Comparison of ENCODE assay signal across 8 cellular contexts in the genomic region with DNA sequence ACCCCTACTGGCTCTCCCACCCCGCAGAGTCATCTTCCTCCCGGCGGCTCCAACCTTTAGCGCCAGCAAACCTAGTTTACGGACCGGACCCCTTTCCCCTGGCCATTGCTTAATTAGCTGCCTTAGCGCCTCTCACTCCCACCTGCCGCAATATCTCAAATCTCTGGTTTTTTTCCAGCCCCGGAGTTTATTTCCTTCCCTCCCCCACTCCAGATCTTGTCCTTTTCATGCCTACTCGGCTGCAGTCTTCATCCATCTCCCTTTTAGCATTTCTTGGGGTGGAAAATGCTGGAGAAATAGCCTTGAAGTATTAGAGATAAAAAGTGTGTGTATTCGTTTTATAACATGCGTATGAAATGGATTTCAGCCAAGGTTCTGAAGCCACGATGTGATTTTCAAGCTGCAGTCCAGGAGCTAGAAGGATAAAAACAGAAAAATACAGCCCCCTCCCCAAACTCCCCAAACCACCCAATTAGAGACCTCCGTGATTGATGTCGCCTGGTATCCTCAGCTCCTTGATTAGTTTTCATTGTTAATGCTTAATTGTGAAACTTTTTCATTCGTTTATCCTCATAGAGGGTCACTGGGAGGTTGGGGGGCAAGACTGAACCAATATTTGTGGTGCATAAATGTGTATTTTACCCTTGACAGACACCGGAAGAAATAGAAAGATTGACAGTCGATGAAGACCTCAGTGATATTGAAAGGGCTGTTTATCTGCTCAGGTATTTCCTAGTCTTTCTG. TPM values are rescaled to one million over a fixed set of nuclear protein-coding genes. Genes with fewer than 3 reads are reported as not detected.
DNase-seq lines count a peak whose midpoint lies in the region; ATAC-seq and TF ChIP-seq lines count a peak whose summit lies in the region.

No MANE protein-coding gene starts in this region.

- ATAC-seq in heart right ventricle = no peak
- ATAC-seq in Right ventricle myocardium superior (ENCODE audit: poor library complexity) = no peak
- ATAC-seq in lower lobe of right lung = no peak

- H3K4me1 ChIP-seq in heart right ventricle (peaks cover 6 to 24% (median 20%) of the 10 kb centered on the region in 9 donors), lower lobe of right lung (peaks cover 19% of the 10 kb centered on the region), vagina (peaks cover 22% of the 10 kb centered on the region)

- in situ Hi-C loops in astrocyte of the cerebellum (cut with HindIII; ENCODE audit: low sequenced_read_pairs) = loop anchor here (5.0 kb wide), 1 partner anchor 53 kb away; no protein-coding TSS in a partner anchor
- in situ Hi-C loops in brain microvascular endothelial cell (cut with HindIII; ENCODE audit: low pct_ligation_motif_present, low sequenced_read_pairs) = no loop called here

- H3K4me3 ChIP-seq in heart right ventricle (peak overlapping the region in 9 of 10 donors; percentile 8 to 76 (median 62)), astrocyte of the cerebellum (ENCODE audit: low read depth, low read length) (peak overlapping the region; percentile 60), lower lobe of right lung (peak overlapping the region; percentile 75), vagina (peak overlapping the region; percentile 72 to 76), brain microvascular endothelial cell (ENCODE audit: low read depth, low read length) (no peak overlapping the region)

- no peak for DNase-seq in heart right ventricle
- no peak for DNase-seq in Right ventricle myocardium superior
- DNase-seq in astrocyte of the cerebellum (ENCODE audit: low read depth) = no peak
- no peak for DNase-seq in lower lobe of right lung
- no peak for DNase-seq in vagina (ENCODE audit: extremely low spot score in 2 of 2)
- DNase-seq in brain microvascular endothelial cell = no peak
- no peak for DNase-seq in T1000 (lab: John Stamatoyannopoulos, UW)
- no peak for DNase-seq in GDM1 (lab: John Stamatoyannopoulos, UW)

- WGBS in heart right ventricle, 2 donors = 15% methylated on average over 18 of the region's 18 CpGs

- H3K27me3 ChIP-seq in heart right ventricle (peaks cover 2 to 80% (median 45%) of the 10 kb centered on the region in 7 donors), lower lobe of right lung (ENCODE audit: low read depth) (peaks cover 49% of the 10 kb centered on the region), vagina (no peaks in the 10 kb centered on the region), brain microvascular endothelial cell (replicated peaks) (peaks cover 34% of the 10 kb centered on the region)

- TF ChIP-seq POLR2A in vagina (IDR thresholded peaks at IDR 0.05) = no peak

- H3K36me3 ChIP-seq in heart right ventricle = no peaks in the 10 kb centered on the region
- no peaks in the 10 kb centered on the region for H3K36me3 ChIP-seq in lower lobe of right lung
- no peaks in the 10 kb centered on the region for H3K36me3 ChIP-seq in vagina
- H3K36me3 ChIP-seq in brain microvascular endothelial cell (replicated peaks) = no peaks in the 10 kb centered on the region

- H3K27ac ChIP-seq in heart right ventricle = no peak overlapping the region
- H3K27ac ChIP-seq in lower lobe of right lung = no peak overlapping the region
- H3K27ac ChIP-seq in vagina = peak overlapping the region; percentile 72
- H3K27ac ChIP-seq in brain microvascular endothelial cell = no peak overlapping the region

- intact Hi-C loops in heart right ventricle (cut with DNase I) (loop anchor here in 6 of 10 donors (2.0 to 5.0 kb wide), 4 partner anchors 38 to 138 kb away; partner anchors contain the start of gene IFI27L2 (in 1 of the 6)), Right ventricle myocardium superior (cut with DNase I) (loop anchor here (5.0 kb wide), 1 partner anchor 133 kb away; no protein-coding TSS in a partner anchor), lower lobe of right lung (cut with DNase I) (no loop called here), vagina (cut with DNase I) (no loop called here)

- H3K9me3 ChIP-seq in heart right ventricle = no peaks in the 10 kb centered on the region
- H3K9me3 ChIP-seq in lower lobe of right lung = no peaks in the 10 kb centered on the region
- no peaks in the 10 kb centered on the region for H3K9me3 ChIP-seq in vagina

- TF ChIP-seq CTCF in heart right ventricle (IDR thresholded peaks at IDR 0.05) (no peak), astrocyte of the cerebellum (IDR thresholded peaks at IDR 0.05; ENCODE audit: low read depth, low read length, missing control alignments) (no peak), lower lobe of right lung (IDR thresholded peaks at IDR 0.05) (no peak), vagina (IDR thresholded peaks at IDR 0.05) (no peak), brain microvascular endothelial cell (IDR thresholded peaks at IDR 0.05; ENCODE audit: low read depth, low read length, missing control alignments) (no peak)

RNA-seq across cellular contexts. Expression of gene PPP4R4, which starts 1.5 kb away (rescaled TPM):
- total RNA-seq in heart right ventricle (under 1 TPM in 5 of 10 donors, not detected in 5; 0.13 to 0.46 (median 0.31) TPM), Right ventricle myocardium superior (not detected), lower lobe of right lung (5.9 TPM), vagina (6.1 TPM)
- polyA plus RNA-seq in heart right ventricle = under 1 TPM; 0.22 to 0.94 TPM

RNA-seq across cellular contexts. Expression of gene IFI27L2, which starts 46.2 kb away (rescaled TPM):
- total RNA-seq in heart right ventricle (10 to 100 TPM; 41.5 to 92.9 (median 63.2) TPM), Right ventricle myocardium superior (50.1 TPM), lower lobe of right lung (49.7 TPM), vagina (171 TPM)
- polyA plus RNA-seq in heart right ventricle = 100 to 1,000 TPM in 1 of 2 donors, 10 to 100 TPM in 1; 83.3 to 122 TPM

Comparison
In these comparisons a context has a peak if more than half of its experiments do, and no peak if none do; other contexts are left out.
1. intact Hi-C loops: an anchor here in heart right ventricle (2.0 to 5.0 kb wide) and Right ventricle myocardium superior (5.0 kb wide); none called in lower lobe of right lung and vagina.